In genomic region chr20:41141153-41141815, GRCh38 we compare ENCODE assay signal across 8 cellular contexts. TPM values are rescaled to one million over a fixed set of nuclear protein-coding genes. Genes with fewer than 3 reads are reported as not detected.
DNase-seq lines count a peak whose midpoint lies in the region; FAIRE-seq and TF ChIP-seq lines count a peak whose summit lies in the region.

No MANE protein-coding gene starts in this region.

- H3K4me3 ChIP-seq in BLaER1 = peak overlapping the region; percentile 44
- H3K4me3 ChIP-seq in SJCRH30 = no peak overlapping the region
- no peak overlapping the region for H3K4me3 ChIP-seq in endothelial cell of umbilical vein (replicated peaks in 1 of 3; ENCODE audit: insufficient read depth in 1 of 3, low read depth in 1 of 3, low read length in 3 of 3)

- peak overlapping the region; percentile 74 for H3K27ac ChIP-seq in BLaER1
- H3K27ac ChIP-seq in SJCRH30 = peak overlapping the region; percentile 3
- H3K27ac ChIP-seq in endothelial cell of umbilical vein (ENCODE audit: insufficient read depth, low read depth, low read length) = peak overlapping the region; percentile 86

- POLR2A ChIA-PET in endothelial cell of umbilical vein (lab: Charles Lee) = interaction anchor here (0.6 kb wide), 1 partner anchor 268 kb away, joined by 3 read pairs; no protein-coding TSS in a partner anchor

- CTCF ChIA-PET in endothelial cell of umbilical vein (lab: Charles Lee) = interaction anchor here (1.1 to 2.9 kb wide), 8 partner anchors 9 to 199 kb away, joined by 3 to 19 read pairs (median 5); partner anchors contain the start of gene LPIN3

- BruUV-seq in endothelial cell of umbilical vein (replicated peaks; lab: Mats Ljungman, UMichigan) = TSS peak; percentile 64

- intact Hi-C loops in endothelial cell of umbilical vein (cut with micrococcal nuclease) = loop anchor here (1.0 to 10.0 kb wide), 2 partner anchors 9 to 554 kb away; no protein-coding TSS in a partner anchor

- H3K4me2 ChIP-seq in BLaER1 = peak overlapping the region; percentile 88
- H3K4me2 ChIP-seq in endothelial cell of umbilical vein (ENCODE audit: insufficient read depth, low read length) = peak overlapping the region; percentile 49

- peaks cover 80% of the 10 kb centered on the region for H3K4me1 ChIP-seq in BLaER1
- H3K4me1 ChIP-seq in SJCRH30 = peaks cover 27% of the 10 kb centered on the region
- peaks cover 67% of the 10 kb centered on the region for H3K4me1 ChIP-seq in endothelial cell of umbilical vein (ENCODE audit: control insufficient read depth, extremely low read depth, insufficient read depth, low read length)

- no peak overlapping the region for H2AFZ ChIP-seq in endothelial cell of umbilical vein (ENCODE audit: low read depth, low read length)

- FAIRE-seq in endothelial cell of umbilical vein (lab: Jason Lieb, UNC) (peak; percentile 92), D721Med (lab: Jason Lieb, UNC) (no peak)

- H3K27ac Mint-ChIP-seq in nephron progenitor cell = peak overlapping the region; percentile 45

- H3K36me3 ChIP-seq in BLaER1 = peaks cover 51% of the 10 kb centered on the region
- peaks cover 12% of the 10 kb centered on the region for H3K36me3 ChIP-seq in SJCRH30
- H3K36me3 ChIP-seq in endothelial cell of umbilical vein (ENCODE audit: control insufficient read depth in 2 of 2, extremely low read depth in 1 of 2, insufficient read depth in 2 of 2, low read length in 2 of 2) = peaks cover 0 to 4% of the 10 kb centered on the region in 2 experiments

- no peaks in the 10 kb centered on the region for H3K9me3 Mint-ChIP-seq in nephron progenitor cell

- H3K9ac ChIP-seq in BLaER1 (peak overlapping the region; percentile 94), endothelial cell of umbilical vein (replicated peaks; ENCODE audit: extremely low read depth, insufficient read depth, low read length) (peak overlapping the region; percentile 68)

- peaks cover 67% of the 10 kb centered on the region for H3K4me1 Mint-ChIP-seq in nephron progenitor cell

- TF ChIP-seq POLR2A in endothelial cell of umbilical vein (IDR thresholded peaks at IDR 0.05; ENCODE audit: low read depth, low read length) = peak; percentile 32

- H3K27me3 ChIP-seq in BLaER1 = no peaks in the 10 kb centered on the region
- H3K27me3 ChIP-seq in SJCRH30 = no peaks in the 10 kb centered on the region
- H3K27me3 ChIP-seq in endothelial cell of umbilical vein (ENCODE audit: control insufficient read depth in 2 of 2, insufficient read depth in 2 of 2, low read length in 2 of 2) = no peaks in the 10 kb centered on the region

- dilution Hi-C loops in endothelial cell of umbilical vein (cut with MboI; ENCODE audit: extremely low pct_ligation_motif_present, low sequenced_read_pairs) = no loop called here

- H3K27me3 Mint-ChIP-seq in nephron progenitor cell (ENCODE audit: low read depth, poor library complexity) = peaks cover 3% of the 10 kb centered on the region

- H3K9me3 ChIP-seq in BLaER1 (no peaks in the 10 kb centered on the region), SJCRH30 (replicated peaks) (no peaks in the 10 kb centered on the region), endothelial cell of umbilical vein (replicated peaks; ENCODE audit: control insufficient read depth, insufficient read depth, low read length) (no peaks in the 10 kb centered on the region)

- no peaks in the 10 kb centered on the region for H3K9me1 ChIP-seq in endothelial cell of umbilical vein (replicated peaks; ENCODE audit: control insufficient read depth, extremely low read depth, insufficient read depth, low read length)

- peaks cover 87% of the 10 kb centered on the region for H3K79me2 ChIP-seq in endothelial cell of umbilical vein (ENCODE audit: control insufficient read depth, insufficient read depth, low read length)

- peak; percentile 92 to 94 for DNase-seq in SJCRH30
- DNase-seq in endothelial cell of umbilical vein (ENCODE audit: low read depth, low spot score) = peak; percentile 86
- DNase-seq in nephron progenitor cell = no peak
- no peak for DNase-seq in NCI-H510A (lab: John Stamatoyannopoulos, UW)
- DNase-seq in NCI-H187 (lab: John Stamatoyannopoulos, UW) = no peak
- DNase-seq in D721Med (ENCODE audit: insufficient read length, low spot score) = no peak
- no peak for DNase-seq in D341Med (ENCODE audit: low spot score)

- peak overlapping the region; percentile 94 for H3K4me3 Mint-ChIP-seq in nephron progenitor cell

- TF ChIP-seq CTCF in endothelial cell of umbilical vein (IDR thresholded peaks at IDR 0.05; ENCODE audit: extremely low read depth in 1 of 2, insufficient read depth in 1 of 2, low read depth in 1 of 2, low read length in 2 of 2) = no peak
- TF ChIP-seq CTCF in nephron progenitor cell (IDR thresholded peaks at IDR 0.05) = no peak
- no peak for TF ChIP-seq CTCF in D721Med (IDR thresholded peaks at IDR 0.05; ENCODE audit: insufficient read depth, missing control alignments)

- peaks cover 45% of the 10 kb centered on the region for H3K36me3 Mint-ChIP-seq in nephron progenitor cell (ENCODE audit: low read depth)

- H4K20me1 ChIP-seq in BLaER1 (peaks cover 85% of the 10 kb centered on the region), endothelial cell of umbilical vein (replicated peaks; ENCODE audit: control insufficient read depth, extremely low read depth, insufficient read depth, low read length) (no peaks in the 10 kb centered on the region)

TF ChIP-seq in endothelial cell of umbilical vein, 7 proteins besides CTCF, POLR2A, EP300 and RAD21:
- peak; percentile 73 for TF ChIP-seq POLR2AphosphoS5 (IDR thresholded peaks at IDR 0.05; ENCODE audit: insufficient read depth, low read depth, low read length)
- no peak for TF ChIP-seq EZH2 (IDR thresholded peaks at IDR 0.05; ENCODE audit: borderline replicate concordance, low read depth, low read length, severe bottlenecking)
- peak; percentile 79 for TF ChIP-seq MYC (IDR thresholded peaks at IDR 0.05; ENCODE audit: low read depth, low read length)
- no peak for TF ChIP-seq FOS (IDR thresholded peaks at IDR 0.05; ENCODE audit: borderline replicate concordance, insufficient read depth, low read length)
- TF ChIP-seq JUN (IDR thresholded peaks at IDR 0.05; ENCODE audit: borderline replicate concordance, insufficient read depth, insufficient read length, low read depth) = peak; percentile 62
- TF ChIP-seq GATA2 (IDR thresholded peaks at IDR 0.05; ENCODE audit: insufficient read depth, insufficient read length, low read depth, low read length) = no peak
- peak; percentile 41 for TF ChIP-seq MAX (IDR thresholded peaks at IDR 0.05; ENCODE audit: insufficient read depth, insufficient read length)

RNA-seq across cellular contexts. Expression of gene PLCG1, which starts 3.9 kb away (rescaled TPM):
- total RNA-seq in SJCRH30 (2014; rRNA removed; shearing (Covaris generic)) = 163 and 196 TPM in 2 replicates
- 219 and 224 TPM in 2 replicates for total RNA-seq in endothelial cell of umbilical vein
- 151 and 164 TPM in 2 replicates for polyA plus RNA-seq in endothelial cell of umbilical vein
- 93.8 and 102 TPM in 2 replicates for polyA plus RNA-seq in endothelial cell of umbilical vein (2011; cell fraction: cytosol; rRNA removed)
- polyA plus RNA-seq in endothelial cell of umbilical vein (2011; cell fraction: nucleus; rRNA removed) = 1,047 and 1,209 TPM in 2 replicates
- polyA plus RNA-seq in endothelial cell of umbilical vein (2012) = 117 and 145 TPM in 2 replicates
- polyA minus RNA-seq in endothelial cell of umbilical vein = 318 and 338 TPM in 2 replicates
- polyA minus RNA-seq in endothelial cell of umbilical vein (2011; cell fraction: cytosol; rRNA and poly(A)+ RNA removed) = 39.2 TPM
- 317 and 330 TPM in 2 replicates for polyA minus RNA-seq in endothelial cell of umbilical vein (2011; cell fraction: nucleus; rRNA and poly(A)+ RNA removed)

Comparison
In these comparisons a context has a peak if more than half of its experiments do, and no peak if none do; other contexts are left out.
1. H3K27ac ChIP-seq: peak in every context shown above with its lines; median percentile 86 in endothelial cell of umbilical vein; 74 in BLaER1; 3 in SJCRH30.
2. DNase-seq: peak in SJCRH30 (2 of 2) and endothelial cell of umbilical vein (single experiment); none in nephron progenitor cell (single experiment), NCI-H510A (single experiment), NCI-H187 (0 of 2), D721Med (single experiment) and D341Med (single experiment).